Comparison of ENCODE assay signal across 15 cellular contexts in the genomic region with DNA sequence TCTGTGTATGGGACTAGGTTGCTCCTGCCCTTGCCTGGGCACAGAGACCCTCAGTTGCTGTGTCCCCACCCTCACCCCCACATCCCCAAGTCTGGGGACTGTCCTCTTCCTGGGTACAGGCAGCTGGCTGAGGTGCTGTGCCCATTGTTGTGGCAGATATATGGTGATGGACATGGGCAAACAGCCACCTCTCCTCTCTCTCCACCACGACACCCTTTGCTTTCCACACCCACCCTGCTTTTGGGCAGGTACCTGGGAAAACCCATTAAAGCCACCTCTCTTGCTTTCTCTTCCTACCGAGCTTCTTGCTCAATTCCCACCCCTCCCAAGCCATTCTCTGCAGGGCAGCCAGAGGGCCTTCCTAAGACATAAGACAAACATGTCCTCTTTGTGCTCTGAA. TPM values are rescaled to one million over a fixed set of nuclear protein-coding genes. Genes with fewer than 3 reads are reported as not detected.
DNase-seq lines count a peak whose midpoint lies in the region; ATAC-seq, FAIRE-seq and TF ChIP-seq lines count a peak whose summit lies in the region.
"Had no signal": no experiment of that assay in that cellular context is flagged by ENCODE, and none has a peak within 500 bp of the region (broad histone marks: within the 10 kb centered on the region; RNA-seq: fewer than 3 reads in every experiment).

No MANE protein-coding gene starts in this region.

- H2BK15ac ChIP-seq in H1 (ENCODE audit: low read length), result 0 out of 2 replicates have a peak overlapping the region, but pooled peaks have one; percentile 75

- no peak overlapping the region for H3K4me3 Mint-ChIP-seq in activated naive CD8-positive, alpha-beta T cell
- H3K4me3 Mint-ChIP-seq in activated naive CD8-positive, alpha-beta T cell treated with anti-CD3 and anti-CD28 coated beads, Interleukin-2, amount 50 U/mL, for 24 hours, result no peak overlapping the region
- no peak overlapping the region for H3K4me3 Mint-ChIP-seq in T-helper 17 cell
- no peak overlapping the region for H3K4me3 Mint-ChIP-seq in stimulated activated naive B cell treated with anti-CD40 and anti-IgM and Interleukin-4, amounts not matched to agents 10 μg/mL and 1 μg/mL and 100 μg/mL, for 72 hours
- no peak overlapping the region for H3K4me3 Mint-ChIP-seq in T-helper 2 cell treated with Interferon-gamma antibody and Interleukin-4, amounts not matched to agents 5 μg/mL and 100 μg/mL, for 36 hours
- H3K4me3 Mint-ChIP-seq: T-helper 1 cell treated with Interleukin-12 subunit alpha and Interleukin-12 subunit beta and Interleukin-4 antibody, amounts not matched to agents 30 μg/mL and 1 μg/mL, for 36 hours had no signal

- H3K36me3 ChIP-seq in H1 (ENCODE audit: control insufficient read depth in 2 of 4, insufficient read depth in 4 of 4, low read length in 3 of 4), result peaks cover 14 to 27% (median 24%) of the 10 kb centered on the region in 4 experiments
- peaks cover 14 to 21% (median 17%) of the 10 kb centered on the region in 4 donors for H3K36me3 ChIP-seq in esophagus muscularis mucosa
- peaks cover 25% of the 10 kb centered on the region for H3K36me3 ChIP-seq in A673 (ENCODE audit: insufficient read depth, low read length, poor library complexity, severe bottlenecking)

- BruUV-seq in A673 (replicated peaks; lab: Mats Ljungman, UMichigan), result no TSS peak

- peak overlapping the region; percentile 88; the same call in 1 of the 2 replicates for H2AK5ac ChIP-seq in H1 (ENCODE audit: low read depth, low read length)

- no peak overlapping the region for H3K14ac ChIP-seq in H1 (ENCODE audit: insufficient read length)

- CTCF ChIA-PET in H1 (lab: Charles Lee; ENCODE audit: partially characterized antibody) (interaction anchor here (0.5 to 3.2 kb wide), 8 partner anchors 10 to 86 kb away, joined by 3 to 16 read pairs (median 4); no protein-coding TSS in a partner anchor), A673 (lab: Charles Lee) (no interaction called here)

- peaks cover 19% of the 10 kb centered on the region for H3K36me3 Mint-ChIP-seq in activated naive CD8-positive, alpha-beta T cell
- H3K36me3 Mint-ChIP-seq in activated naive CD8-positive, alpha-beta T cell treated with anti-CD3 and anti-CD28 coated beads, Interleukin-2, amount 50 U/mL, for 24 hours (ENCODE audit: low read depth), result peaks cover 36% of the 10 kb centered on the region
- peaks cover 4% of the 10 kb centered on the region for H3K36me3 Mint-ChIP-seq in T-helper 17 cell (ENCODE audit: low read depth)
- H3K36me3 Mint-ChIP-seq in stimulated activated naive B cell treated with anti-CD40 and anti-IgM and Interleukin-4, amounts not matched to agents 10 μg/mL and 1 μg/mL and 100 μg/mL, for 72 hours, result peaks cover 49 to 68% of the 10 kb centered on the region in 2 donors
- peaks cover 51% of the 10 kb centered on the region for H3K36me3 Mint-ChIP-seq in T-helper 2 cell treated with Interferon-gamma antibody and Interleukin-4, amounts not matched to agents 5 μg/mL and 100 μg/mL, for 36 hours (ENCODE audit: low read depth)

- TF ChIP-seq RAD21 in H1 (IDR thresholded peaks at IDR 0.05 in 1 of 2, conservative IDR thresholded peaks at IDR 0.05 in 1 of 2; ENCODE audit: low read depth in 2 of 2, low read length in 2 of 2), result no peak

- no peaks in the 10 kb centered on the region for H3K27me3 Mint-ChIP-seq in activated naive CD8-positive, alpha-beta T cell
- H3K27me3 Mint-ChIP-seq in activated naive CD8-positive, alpha-beta T cell treated with anti-CD3 and anti-CD28 coated beads, Interleukin-2, amount 50 U/mL, for 24 hours, result no peaks in the 10 kb centered on the region
- H3K27me3 Mint-ChIP-seq in T-helper 17 cell, result no peaks in the 10 kb centered on the region
- no peaks in the 10 kb centered on the region for H3K27me3 Mint-ChIP-seq in stimulated activated naive B cell treated with anti-CD40 and anti-IgM and Interleukin-4, amounts not matched to agents 10 μg/mL and 1 μg/mL and 100 μg/mL, for 72 hours
- no peaks in the 10 kb centered on the region for H3K27me3 Mint-ChIP-seq in T-helper 2 cell treated with Interferon-gamma antibody and Interleukin-4, amounts not matched to agents 5 μg/mL and 100 μg/mL, for 36 hours (ENCODE audit: low read depth)

- WGBS in H1 (ENCODE audit: extremely low coverage in 1 of 2, insufficient coverage in 1 of 2, insufficient read length in 1 of 2, insufficient replicate concordance in 2 of 2, low coverage in 1 of 2, low lambda C conversion rate in 2 of 2, missing lambda C conversion rate in 1 of 2), 2 experiments, result 83% methylated on average over 2 of the region's 2 CpGs; no CpG with 5 or more reads in 1 of the 2 experiments
- WGBS in esophagus muscularis mucosa, result 60% methylated on average over 2 of the region's 2 CpGs

- H4K20me1 ChIP-seq in H1 (replicated peaks in 1 of 2; ENCODE audit: control insufficient read depth in 1 of 2, insufficient read depth in 2 of 2, low read length in 2 of 2), result peaks cover 0 to 12% of the 10 kb centered on the region in 2 experiments

- H4K8ac ChIP-seq in H1 (ENCODE audit: extremely low read depth, insufficient read depth, low read length), result peak overlapping the region; percentile 70

- H3K56ac ChIP-seq in H1 (replicated peaks; ENCODE audit: insufficient read length, low read depth, low read length), result no peak overlapping the region

- no peak overlapping the region for H2AFZ ChIP-seq in H1 (ENCODE audit: low read length)

- TF ChIP-seq EP300 in H1 (IDR thresholded peaks at IDR 0.05; ENCODE audit: borderline replicate concordance in 1 of 2, low read depth in 2 of 2, low read length in 2 of 2) (no peak), esophagus muscularis mucosa (IDR thresholded peaks at IDR 0.05) (no peak)

- peaks cover 14% of the 10 kb centered on the region for H3K23me2 ChIP-seq in H1 (ENCODE audit: low read depth, low read length)

- peak overlapping the region; percentile 62; the same call in 1 of the 2 replicates for H2BK12ac ChIP-seq in H1 (ENCODE audit: low read depth, low read length)

- no peak overlapping the region for H3K9ac ChIP-seq in H1 (replicated peaks in 1 of 4; ENCODE audit: extremely low read depth in 1 of 4, low read depth in 3 of 4, low read length in 3 of 4)

- DNase-seq in activated naive CD8-positive, alpha-beta T cell treated with anti-CD3 and anti-CD28 coated beads, Interleukin-2, amount 50 U/mL, for 24 hours, result no peak
- DNase-seq in T-helper 17 cell, result no peak
- DNase-seq in H1 (ENCODE audit: low read depth in 1 of 2, low spot score in 2 of 2), result no peak
- DNase-seq in stimulated activated naive B cell treated with anti-CD40 and anti-IgM and Interleukin-4, amounts not matched to agents 10 μg/mL and 1 μg/mL and 100 μg/mL, for 72 hours, result no peak
- no peak for DNase-seq in esophagus muscularis mucosa (ENCODE audit: extremely low spot score)
- DNase-seq in A673 (ENCODE audit: low spot score), result no peak
- no peak for DNase-seq in T-helper 2 cell treated with Interferon-gamma antibody and Interleukin-4, amounts not matched to agents 5 μg/mL and 100 μg/mL, for 36 hours (ENCODE audit: low spot score)
- DNase-seq: dermis blood vessel endothelial cell, DMS 273 treated with DMSO at 0.1 percent for 48 hours, lower lobe of right lung, NCI-H1694 treated with DMSO at 0.1 percent for 48 hours, Right ventricle myocardium superior had no signal

- H4K91ac ChIP-seq in H1 (replicated peaks; ENCODE audit: insufficient read length, low read length), result no peak overlapping the region

- FAIRE-seq in H1 (lab: Jason Lieb, UNC), result no peak

- H4K5ac ChIP-seq in H1 (ENCODE audit: insufficient read length, low read depth, low read length), result no peak overlapping the region

- intact Hi-C loops in esophagus muscularis mucosa (cut with DNase I) (loop anchor here (5.0 kb wide), 1 partner anchor 50 kb away; no protein-coding TSS in a partner anchor), A673 (cut with micrococcal nuclease; ENCODE audit: unreplicated experiment) (no loop called here)

- POLR2A ChIA-PET in H1 (lab: Charles Lee; ENCODE audit: partially characterized antibody) (interaction anchor here (0.8 to 9.3 kb wide), 8 partner anchors 8 to 85 kb away, joined by 3 to 204 read pairs (median 22); a partner anchor contains a TSS), A673 (lab: Charles Lee; ENCODE audit: low non-redundant PET) (no interaction called here)

- peak overlapping the region; percentile 68 for H3K27ac Mint-ChIP-seq in activated naive CD8-positive, alpha-beta T cell
- H3K27ac Mint-ChIP-seq in activated naive CD8-positive, alpha-beta T cell treated with anti-CD3 and anti-CD28 coated beads, Interleukin-2, amount 50 U/mL, for 24 hours, result no peak overlapping the region
- H3K27ac Mint-ChIP-seq in T-helper 17 cell, result peak overlapping the region; percentile 97
- peak overlapping the region; percentile 59 for H3K27ac Mint-ChIP-seq in stimulated activated naive B cell treated with anti-CD40 and anti-IgM and Interleukin-4, amounts not matched to agents 10 μg/mL and 1 μg/mL and 100 μg/mL, for 72 hours
- no peak overlapping the region for H3K27ac Mint-ChIP-seq in T-helper 2 cell treated with Interferon-gamma antibody and Interleukin-4, amounts not matched to agents 5 μg/mL and 100 μg/mL, for 36 hours
- H3K27ac Mint-ChIP-seq: T-helper 1 cell treated with Interleukin-12 subunit alpha and Interleukin-12 subunit beta and Interleukin-4 antibody, amounts not matched to agents 30 μg/mL and 1 μg/mL, for 36 hours had no signal

- H3K79me2 ChIP-seq in H1 (ENCODE audit: control insufficient read depth in 1 of 2, insufficient read depth in 2 of 2, low read length in 2 of 2), result peaks cover 3 to 17% of the 10 kb centered on the region in 2 experiments; a peak in 2 of 4 replicates

- TF ChIP-seq POLR2A in H1 (IDR thresholded peaks at IDR 0.05; ENCODE audit: control extremely low read depth in 1 of 2, low read depth in 2 of 2, low read length in 2 of 2) (no peak), esophagus muscularis mucosa (IDR thresholded peaks at IDR 0.05; ENCODE audit: low read depth) (no peak)

- no peak overlapping the region; the same call in 1 of the 2 replicates for H2BK20ac ChIP-seq in H1 (ENCODE audit: low read length)

- H3K9me3 Mint-ChIP-seq in activated naive CD8-positive, alpha-beta T cell (ENCODE audit: low read depth), result no peaks in the 10 kb centered on the region
- H3K9me3 Mint-ChIP-seq in activated naive CD8-positive, alpha-beta T cell treated with anti-CD3 and anti-CD28 coated beads, Interleukin-2, amount 50 U/mL, for 24 hours, result no peaks in the 10 kb centered on the region
- H3K9me3 Mint-ChIP-seq in stimulated activated naive B cell treated with anti-CD40 and anti-IgM and Interleukin-4, amounts not matched to agents 10 μg/mL and 1 μg/mL and 100 μg/mL, for 72 hours, result no peaks in the 10 kb centered on the region
- H3K9me3 Mint-ChIP-seq in T-helper 2 cell treated with Interferon-gamma antibody and Interleukin-4, amounts not matched to agents 5 μg/mL and 100 μg/mL, for 36 hours, result no peaks in the 10 kb centered on the region
- H3K9me3 Mint-ChIP-seq: T-helper 1 cell treated with Interleukin-12 subunit alpha and Interleukin-12 subunit beta and Interleukin-4 antibody, amounts not matched to agents 30 μg/mL and 1 μg/mL, for 36 hours had no signal

- H3K27me3 ChIP-seq in H1 (replicated peaks in 1 of 4; ENCODE audit: control insufficient read depth in 3 of 4, extremely low read depth in 1 of 4, insufficient read depth in 3 of 4, low read length in 3 of 4) (no peaks in the 10 kb centered on the region), esophagus muscularis mucosa (no peaks in the 10 kb centered on the region), A673 (replicated peaks; ENCODE audit: insufficient read depth, low read depth, low read length, poor library complexity) (no peaks in the 10 kb centered on the region)

- no peak overlapping the region for H3K4me2 ChIP-seq in H1 (ENCODE audit: insufficient read depth in 1 of 2, low read depth in 2 of 2, low read length in 2 of 2)

- H3K4me1 ChIP-seq in H1 (replicated peaks in 1 of 4; ENCODE audit: control insufficient read depth in 3 of 4, insufficient read depth in 4 of 4, low read length in 3 of 4), result peaks cover 4 to 23% (median 13%) of the 10 kb centered on the region in 4 experiments
- peaks cover 20 to 33% (median 32%) of the 10 kb centered on the region in 4 donors for H3K4me1 ChIP-seq in esophagus muscularis mucosa
- H3K4me1 ChIP-seq in A673 (ENCODE audit: insufficient read depth, low read length, poor library complexity, severe bottlenecking), result peaks cover 21% of the 10 kb centered on the region

- no peak overlapping the region for H3K27ac ChIP-seq in H1 (ENCODE audit: low read depth, low read length)
- no peak overlapping the region for H3K27ac ChIP-seq in esophagus muscularis mucosa (replicated peaks in 1 of 4)
- no peak overlapping the region for H3K27ac ChIP-seq in A673 (ENCODE audit: low read depth, low read length, poor library complexity, severe bottlenecking)
- H3K27ac ChIP-seq: lower lobe of right lung had no signal

- ATAC-seq in activated naive CD8-positive, alpha-beta T cell treated with anti-CD3 and anti-CD28 coated beads, Interleukin-2, amount 50 U/mL, for 24 hours, result no peak
- ATAC-seq in T-helper 17 cell, result no peak
- ATAC-seq in stimulated activated naive B cell treated with anti-CD40 and anti-IgM and Interleukin-4, amounts not matched to agents 10 μg/mL and 1 μg/mL and 100 μg/mL, for 72 hours (replicated peaks), result no peak
- ATAC-seq: esophagus mucosa, lower lobe of right lung had no signal

- no peak overlapping the region for H3K4me3 ChIP-seq in H1 (ENCODE audit: extremely low read depth in 1 of 4, insufficient read depth in 2 of 4, low read depth in 3 of 4, low read length in 4 of 4)
- H3K4me3 ChIP-seq in esophagus muscularis mucosa, result no peak overlapping the region
- no peak overlapping the region for H3K4me3 ChIP-seq in A673 (ENCODE audit: low read depth, low read length, poor library complexity, severe bottlenecking)
- H3K4me3 ChIP-seq: lower lobe of right lung had no signal

- H3K4ac ChIP-seq in H1 (replicated peaks; ENCODE audit: insufficient read length, low read depth, low read length), result peak overlapping the region; percentile 63

- TF ChIP-seq CTCF in H1 (IDR thresholded peaks at IDR 0.05; ENCODE audit: control extremely low read depth in 1 of 3, insufficient read depth in 1 of 3, low read depth in 1 of 3, low read length in 3 of 3), result no peak
- TF ChIP-seq CTCF in esophagus muscularis mucosa (IDR thresholded peaks at IDR 0.05), result no peak
- no peak for TF ChIP-seq CTCF in A673 (conservative IDR thresholded peaks at IDR 0.05; ENCODE audit: low read depth, low read length)

- H3K23ac ChIP-seq in H1 (ENCODE audit: insufficient read length), result no peak overlapping the region

- H2BK5ac ChIP-seq in H1 (ENCODE audit: low read depth, low read length), result peak overlapping the region; percentile 7; the same call in 1 of the 2 replicates

- peaks cover 27% of the 10 kb centered on the region for H3K4me1 Mint-ChIP-seq in activated naive CD8-positive, alpha-beta T cell (ENCODE audit: low read depth)
- peaks cover 38% of the 10 kb centered on the region for H3K4me1 Mint-ChIP-seq in activated naive CD8-positive, alpha-beta T cell treated with anti-CD3 and anti-CD28 coated beads, Interleukin-2, amount 50 U/mL, for 24 hours
- peaks cover 38% of the 10 kb centered on the region for H3K4me1 Mint-ChIP-seq in T-helper 17 cell
- H3K4me1 Mint-ChIP-seq in stimulated activated naive B cell treated with anti-CD40 and anti-IgM and Interleukin-4, amounts not matched to agents 10 μg/mL and 1 μg/mL and 100 μg/mL, for 72 hours, result peaks cover 24 to 51% of the 10 kb centered on the region in 2 donors
- H3K4me1 Mint-ChIP-seq in T-helper 2 cell treated with Interferon-gamma antibody and Interleukin-4, amounts not matched to agents 5 μg/mL and 100 μg/mL, for 36 hours (ENCODE audit: low read depth), result peaks cover 25% of the 10 kb centered on the region

- no peak overlapping the region for H2BK120ac ChIP-seq in H1 (replicated peaks; ENCODE audit: low read depth, low read length)

- peaks cover 4% of the 10 kb centered on the region; the same call in 1 of the 2 replicates for H3K79me1 ChIP-seq in H1 (ENCODE audit: low read depth, low read length)

- H3K9me3 ChIP-seq in T-helper 17 cell (ENCODE audit: control insufficient read depth, low read length, poor library complexity, severe bottlenecking) (no peaks in the 10 kb centered on the region), H1 (ENCODE audit: insufficient read depth in 2 of 2, low read depth in 1 of 2, low read length in 1 of 2) (no peaks in the 10 kb centered on the region), esophagus muscularis mucosa (no peaks in the 10 kb centered on the region), A673 (ENCODE audit: low read depth, low read length, poor library complexity, severe bottlenecking) (no peaks in the 10 kb centered on the region)
- H3K9me3 ChIP-seq: lower lobe of right lung had no signal

- peak overlapping the region; percentile 24; the same call in 1 of the 2 replicates for H3K18ac ChIP-seq in H1 (ENCODE audit: extremely low read depth, low read length)

RNA-seq across cellular contexts. Expression of a gene that starts 21.7 kb away (rescaled TPM):
- 10 to 100 TPM; 87.1 to 91.1 TPM for total RNA-seq in T-helper 17 cell
- 1.6 and 2.1 TPM in 2 replicates for total RNA-seq in H1 (2021; fragmentation: NEBNext Ultra II Directional; extraction: Animal tissue kit (Norgen Biotek cat#: 25700))
- 1.7 and 1.8 TPM in 2 replicates for polyA plus RNA-seq in H1 (2011; rRNA removed)
- 2.5 TPM for polyA plus RNA-seq in H1 (2011; cell fraction: cytosol; rRNA removed)
- polyA plus RNA-seq in H1 (2011; cell fraction: nucleus; rRNA removed), result 4.0 TPM
- polyA plus RNA-seq in H1 (2012, experiment 1 of 2), result 0.87 to 3.4 TPM (median 2.7 TPM) in 4 replicates
- polyA plus RNA-seq in H1 (2012, experiment 2 of 2), result 1.2 TPM
- 3.7 TPM for polyA plus RNA-seq in H1 (2013, experiment 1 of 2)
- polyA plus RNA-seq in H1 (2013, experiment 2 of 2), result 3.3 TPM
- polyA minus RNA-seq in H1 (2011; rRNA and poly(A)+ RNA removed), result 2.0 and 2.6 TPM in 2 replicates
- polyA minus RNA-seq in H1 (2011; cell fraction: cytosol; rRNA and poly(A)+ RNA removed), result 2.1 TPM
- polyA minus RNA-seq in H1 (2011; cell fraction: nucleus; rRNA and poly(A)+ RNA removed), result 1.1 TPM
- total RNA-seq in esophagus muscularis mucosa, result 10 to 100 TPM; 11.3 to 19.1 (median 17.7) TPM
- not detected in 2 replicates for total RNA-seq in A673 (2021)

RNA-seq across cellular contexts. Expression of a gene that starts 54.9 kb away (rescaled TPM):
- total RNA-seq in T-helper 17 cell, result 1 to 10 TPM; 3.1 to 5.0 TPM
- 7.2 and 9.9 TPM in 2 replicates for total RNA-seq in H1 (2021; fragmentation: NEBNext Ultra II Directional; extraction: Animal tissue kit (Norgen Biotek cat#: 25700))
- 9.7 and 10.5 TPM in 2 replicates for polyA plus RNA-seq in H1 (2011; rRNA removed)
- polyA plus RNA-seq in H1 (2011; cell fraction: cytosol; rRNA removed), result 9.6 TPM
- polyA plus RNA-seq in H1 (2011; cell fraction: nucleus; rRNA removed), result 12.6 TPM
- polyA plus RNA-seq in H1 (2012, experiment 1 of 2), result 4.8 to 8.9 TPM (median 7.2 TPM) in 4 replicates
- 4.5 TPM for polyA plus RNA-seq in H1 (2012, experiment 2 of 2)
- 5.1 TPM for polyA plus RNA-seq in H1 (2013, experiment 1 of 2)
- 5.4 TPM for polyA plus RNA-seq in H1 (2013, experiment 2 of 2)
- 7.3 and 8.1 TPM in 2 replicates for polyA minus RNA-seq in H1 (2011; rRNA and poly(A)+ RNA removed)
- polyA minus RNA-seq in H1 (2011; cell fraction: cytosol; rRNA and poly(A)+ RNA removed), result 5.5 TPM
- polyA minus RNA-seq in H1 (2011; cell fraction: nucleus; rRNA and poly(A)+ RNA removed), result 20.8 TPM
- 1 to 10 TPM in 2 of 4 donors, under 1 TPM in 2; 0.83 to 3.5 (median 2.0) TPM for total RNA-seq in esophagus muscularis mucosa
- 2.8 and 3.6 TPM in 2 replicates for total RNA-seq in A673 (2021)

RNA-seq across cellular contexts. Expression of a gene that starts 56.2 kb away (rescaled TPM):
- total RNA-seq in T-helper 17 cell (100 to 1,000 TPM; 819 to 876 TPM), esophagus muscularis mucosa (1,000 to 10,000 TPM in 2 of 4 donors, 100 to 1,000 TPM in 2; 713 to 1,130 (median 983) TPM), A673 (2021) (2,497 and 2,658 TPM in 2 replicates)
- total RNA-seq in H1 (2021; fragmentation: NEBNext Ultra II Directional; extraction: Animal tissue kit (Norgen Biotek cat#: 25700)), result 1,585 and 1,597 TPM in 2 replicates
- polyA plus RNA-seq in H1 (2011; rRNA removed), result 1,439 and 1,605 TPM in 2 replicates
- 2,021 TPM for polyA plus RNA-seq in H1 (2011; cell fraction: cytosol; rRNA removed)
- 1,851 TPM for polyA plus RNA-seq in H1 (2011; cell fraction: nucleus; rRNA removed)
- polyA plus RNA-seq in H1 (2012, experiment 1 of 2), result 2,168 to 2,404 TPM (median 2,303 TPM) in 4 replicates
- 694 TPM for polyA plus RNA-seq in H1 (2012, experiment 2 of 2)
- polyA plus RNA-seq in H1 (2013, experiment 1 of 2), result 1,954 TPM
- 1,995 TPM for polyA plus RNA-seq in H1 (2013, experiment 2 of 2)
- polyA minus RNA-seq in H1 (2011; rRNA and poly(A)+ RNA removed), result 1,078 and 1,386 TPM in 2 replicates
- polyA minus RNA-seq in H1 (2011; cell fraction: cytosol; rRNA and poly(A)+ RNA removed), result 722 TPM
- polyA minus RNA-seq in H1 (2011; cell fraction: nucleus; rRNA and poly(A)+ RNA removed), result 522 TPM

Comparison
In these comparisons a context has a peak if more than half of its experiments do, and no peak if none do; other contexts are left out.
1. H3K27ac Mint-ChIP-seq: peak in activated naive CD8-positive, alpha-beta T cell (single experiment), T-helper 17 cell (single experiment) and stimulated activated naive B cell treated with anti-CD40 and anti-IgM and Interleukin-4, amounts not matched to agents 10 μg/mL and 1 μg/mL and 100 μg/mL, for 72 hours (single experiment); none in activated naive CD8-positive, alpha-beta T cell treated with anti-CD3 and anti-CD28 coated beads, Interleukin-2, amount 50 U/mL, for 24 hours (single experiment) and T-helper 2 cell treated with Interferon-gamma antibody and Interleukin-4, amounts not matched to agents 5 μg/mL and 100 μg/mL, for 36 hours (single experiment).
2. RNA of a gene that starts 21.7 kb away (total RNA-seq): 87.1 to 91.1 TPM in T-helper 17 cell; 11.3 to 19.1 TPM in esophagus muscularis mucosa, 1.6 to 2.1 TPM in H1 and not detected in A673; every median in the first group is over 4 times any median in the second.